ENCODE assay signal across 1 cellular context in the genomic region with DNA sequence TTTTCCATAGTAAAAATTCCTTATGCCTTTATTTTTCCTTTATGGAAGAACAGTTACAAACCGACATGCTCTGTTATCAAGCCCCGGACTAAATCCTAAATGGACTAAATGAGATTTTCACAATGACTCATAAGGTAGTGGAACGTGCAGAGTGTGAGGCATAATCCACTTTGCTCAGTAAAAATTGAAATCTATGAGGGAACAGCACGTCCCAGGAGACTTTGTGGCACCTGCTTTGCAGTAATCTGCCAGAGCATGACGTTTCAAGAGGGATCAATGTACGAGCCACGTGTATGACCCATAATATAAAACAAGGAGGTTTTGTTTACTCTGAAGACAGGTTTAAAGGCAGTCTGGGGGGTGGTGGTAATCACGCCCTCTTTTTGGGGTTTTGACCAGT.
TF ChIP-seq lines count a peak whose summit lies in the region.

No MANE protein-coding gene starts in this region.

TF ChIP-seq in SK-N-SH treated with all-trans-retinoic acid at 6 μM for 48 hours, 23 proteins besides CTCF, POLR2A, EP300 and RAD21 (continued from another document):
- TF ChIP-seq, protein P1, sequence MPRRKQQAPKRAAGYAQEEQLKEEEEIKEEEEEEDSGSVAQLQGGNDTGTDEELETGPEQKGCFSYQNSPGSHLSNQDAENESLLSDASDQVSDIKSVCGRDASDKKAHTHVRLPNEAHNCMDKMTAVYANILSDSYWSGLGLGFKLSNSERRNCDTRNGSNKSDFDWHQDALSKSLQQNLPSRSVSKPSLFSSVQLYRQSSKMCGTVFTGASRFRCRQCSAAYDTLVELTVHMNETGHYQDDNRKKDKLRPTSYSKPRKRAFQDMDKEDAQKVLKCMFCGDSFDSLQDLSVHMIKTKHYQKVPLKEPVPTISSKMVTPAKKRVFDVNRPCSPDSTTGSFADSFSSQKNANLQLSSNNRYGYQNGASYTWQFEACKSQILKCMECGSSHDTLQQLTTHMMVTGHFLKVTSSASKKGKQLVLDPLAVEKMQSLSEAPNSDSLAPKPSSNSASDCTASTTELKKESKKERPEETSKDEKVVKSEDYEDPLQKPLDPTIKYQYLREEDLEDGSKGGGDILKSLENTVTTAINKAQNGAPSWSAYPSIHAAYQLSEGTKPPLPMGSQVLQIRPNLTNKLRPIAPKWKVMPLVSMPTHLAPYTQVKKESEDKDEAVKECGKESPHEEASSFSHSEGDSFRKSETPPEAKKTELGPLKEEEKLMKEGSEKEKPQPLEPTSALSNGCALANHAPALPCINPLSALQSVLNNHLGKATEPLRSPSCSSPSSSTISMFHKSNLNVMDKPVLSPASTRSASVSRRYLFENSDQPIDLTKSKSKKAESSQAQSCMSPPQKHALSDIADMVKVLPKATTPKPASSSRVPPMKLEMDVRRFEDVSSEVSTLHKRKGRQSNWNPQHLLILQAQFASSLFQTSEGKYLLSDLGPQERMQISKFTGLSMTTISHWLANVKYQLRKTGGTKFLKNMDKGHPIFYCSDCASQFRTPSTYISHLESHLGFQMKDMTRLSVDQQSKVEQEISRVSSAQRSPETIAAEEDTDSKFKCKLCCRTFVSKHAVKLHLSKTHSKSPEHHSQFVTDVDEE (CRISPR knock-in tag; IDR thresholded peaks at IDR 0.05) = 0 out of 2 replicates have a peak, but pooled peaks have one; percentile 9
- TF ChIP-seq ZNF8 (CRISPR knock-in tag; IDR thresholded peaks at IDR 0.05) (no peak), TCF4 (CRISPR knock-in tag; IDR thresholded peaks at IDR 0.05; ENCODE audit: borderline replicate concordance) (peak; percentile 49; the same call in 1 of the 2 replicates), SNAI2 (CRISPR knock-in tag; IDR thresholded peaks at IDR 0.05) (peak; percentile 97), ZNF565 (CRISPR knock-in tag; conservative IDR thresholded peaks at IDR 0.05; ENCODE audit: low read depth) (no peak), ZNF70 (CRISPR knock-in tag; IDR thresholded peaks at IDR 0.05) (no peak)
